ENCODE assay signal across 1 cellular context in the genomic region with DNA sequence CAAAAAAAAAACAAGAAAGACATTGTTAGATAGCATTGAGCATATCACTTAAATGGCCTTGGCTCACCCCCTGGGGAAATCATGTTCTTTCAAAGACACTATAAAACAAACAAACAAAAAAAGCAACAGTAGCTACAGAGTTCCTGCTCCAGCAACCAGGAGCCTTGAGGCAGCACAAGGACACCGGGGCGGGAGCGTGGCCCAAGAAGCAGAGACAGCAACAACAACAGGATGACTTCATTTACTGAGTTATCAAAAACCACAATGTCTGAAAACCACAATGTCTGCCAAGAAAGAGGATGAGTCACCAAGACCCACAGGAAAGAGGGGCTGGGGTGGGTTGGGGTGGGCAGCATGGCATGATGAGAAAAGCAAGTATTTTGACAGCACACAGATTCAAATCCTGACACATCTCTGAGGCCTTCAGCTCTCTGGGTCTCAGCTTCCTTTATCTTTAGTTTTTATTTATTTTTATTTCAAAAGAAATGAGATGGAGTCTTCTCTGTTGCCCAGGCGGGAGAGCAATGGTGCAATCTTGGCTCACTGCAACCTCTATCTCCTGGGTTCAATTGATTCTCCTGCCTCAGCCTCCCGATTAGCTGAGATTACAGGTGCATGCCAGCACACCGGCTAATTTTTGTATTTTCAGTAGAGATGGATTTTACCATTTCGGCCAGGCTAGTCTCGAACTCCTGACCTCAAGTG.
TF ChIP-seq lines count a peak whose summit lies in the region.

No MANE protein-coding gene starts in this region.

TF ChIP-seq in endothelial cell of umbilical vein, 7 proteins besides CTCF, POLR2A, EP300 and RAD21 (continued from another document):
- TF ChIP-seq FOS (IDR thresholded peaks at IDR 0.05; ENCODE audit: borderline replicate concordance, insufficient read depth, low read length) (peak; percentile 87), MYC (IDR thresholded peaks at IDR 0.05; ENCODE audit: low read depth, low read length) (peak; percentile 2), POLR2AphosphoS5 (IDR thresholded peaks at IDR 0.05; ENCODE audit: insufficient read depth, low read depth, low read length) (peak; percentile 53), GATA2 (IDR thresholded peaks at IDR 0.05; ENCODE audit: insufficient read depth, insufficient read length, low read depth, low read length) (peak; percentile 40)
- TF ChIP-seq, protein P1, sequence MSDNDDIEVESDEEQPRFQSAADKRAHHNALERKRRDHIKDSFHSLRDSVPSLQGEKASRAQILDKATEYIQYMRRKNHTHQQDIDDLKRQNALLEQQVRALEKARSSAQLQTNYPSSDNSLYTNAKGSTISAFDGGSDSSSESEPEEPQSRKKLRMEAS (IDR thresholded peaks at IDR 0.05; ENCODE audit: insufficient read depth, insufficient read length) = peak; percentile 13
